In the genomic region with DNA sequence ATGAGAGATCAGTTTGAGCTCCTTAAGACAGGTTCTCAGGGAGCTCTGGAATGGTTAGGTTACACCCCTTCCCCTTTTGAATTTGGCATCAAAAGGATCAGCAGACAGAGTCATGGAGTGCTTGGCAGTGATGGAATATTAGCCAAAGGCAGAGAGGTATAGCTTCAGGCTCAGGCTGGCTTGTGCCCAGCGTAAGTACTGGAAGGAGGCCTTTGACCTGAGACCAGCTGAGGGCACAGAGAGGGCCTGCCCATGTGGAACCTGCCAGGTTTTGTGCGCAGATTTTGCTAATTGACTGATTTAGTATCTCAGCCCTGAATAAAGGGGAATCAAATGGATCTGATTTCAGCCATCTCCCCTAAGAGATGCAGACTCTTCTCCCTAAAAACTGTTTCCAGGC, we compare ENCODE assay signal across 20 cellular contexts.
A peak's percentile ranks its signal among the peaks of the same experiment; 100 is the strongest.
DNase-seq lines count a peak whose midpoint lies in the region; ATAC-seq and TF ChIP-seq lines count a peak whose summit lies in the region.
"Had no signal": no experiment of that assay in that cellular context is flagged by ENCODE, and none has a peak within 500 bp of the region (broad histone marks: within the 10 kb centered on the region; RNA-seq: fewer than 3 reads in every experiment).

No MANE protein-coding gene starts in this region.

- H3K36me3 Mint-ChIP-seq in T-helper 17 cell (ENCODE audit: low read depth) (peaks cover 5% of the 10 kb centered on the region), endothelial cell (ENCODE audit: low read depth, unreplicated experiment) (peaks cover 74% of the 10 kb centered on the region)

- H3K27ac Mint-ChIP-seq in T-helper 17 cell (peak overlapping the region; percentile 92), endothelial cell (ENCODE audit: unreplicated experiment) (peak overlapping the region; percentile 1)

- TF ChIP-seq CTCF in endothelial cell (IDR thresholded peaks at IDR 0.05; ENCODE audit: unreplicated experiment) = no peak

- H3K4me1 Mint-ChIP-seq in T-helper 17 cell = peaks cover 35% of the 10 kb centered on the region
- peaks cover 88% of the 10 kb centered on the region for H3K4me1 Mint-ChIP-seq in endothelial cell (ENCODE audit: unreplicated experiment)

- no peaks in the 10 kb centered on the region for H3K9me3 Mint-ChIP-seq in endothelial cell (ENCODE audit: unreplicated experiment)
- H3K9me3 Mint-ChIP-seq: activated CD8-positive, alpha-beta T cell treated with anti-CD3 and anti-CD28 coated beads for 36 hours had no signal

- peak; percentile 34 for DNase-seq in activated effector memory CD4-positive, alpha-beta T cell treated with anti-CD3 and anti-CD28 coated beads, Interleukin-2, amount 50 U/mL, for 16 hours
- DNase-seq in activated effector memory CD4-positive, alpha-beta T cell treated with Interleukin-2 at 50 U/mL for 16 hours = no peak
- no peak for DNase-seq in T-helper 17 cell
- DNase-seq in endothelial cell (ENCODE audit: low spot score) = no peak
- DNase-seq in pons (ENCODE audit: low spot score) = peak; percentile 22
- DNase-seq in COLO829 (ENCODE audit: low spot score) = no peak
- no peak for DNase-seq in MV-4-11 (lab: John Stamatoyannopoulos, UW)
- DNase-seq in NCI-H2029 (lab: John Stamatoyannopoulos, UW) = no peak
- DNase-seq: 8988T; activated CD8-positive, alpha-beta T cell treated with anti-CD3 and anti-CD28 coated beads for 36 hours; activated gamma-delta T cell treated with Interleukin-2 at 50 U/mL for 16 hours; COR-L47; GF-D8; GM23248; NCI-H1417; NCI-H2081 treated with DMSO at 0.1 percent for 48 hours; NCI-H82; OCI-M1; SHP77 treated with DMSO at 0.1 percent for 48 hours had no signal

- H3K4me3 Mint-ChIP-seq in T-helper 17 cell = no peak overlapping the region
- no peak overlapping the region for H3K4me3 Mint-ChIP-seq in endothelial cell (ENCODE audit: unreplicated experiment)
- H3K4me3 Mint-ChIP-seq: activated CD8-positive, alpha-beta T cell treated with anti-CD3 and anti-CD28 coated beads for 36 hours had no signal

- no peaks in the 10 kb centered on the region for H3K9me3 ChIP-seq in T-helper 17 cell (ENCODE audit: control insufficient read depth, low read length, poor library complexity, severe bottlenecking)

- no peaks in the 10 kb centered on the region for H3K27me3 Mint-ChIP-seq in T-helper 17 cell
- H3K27me3 Mint-ChIP-seq in endothelial cell (ENCODE audit: unreplicated experiment) = peaks cover 30% of the 10 kb centered on the region
- H3K27me3 Mint-ChIP-seq: activated CD8-positive, alpha-beta T cell treated with anti-CD3 and anti-CD28 coated beads for 36 hours had no signal

- no peak for ATAC-seq in T-helper 17 cell
- ATAC-seq: activated CD4-positive, CD25-positive, alpha-beta regulatory T cell treated with anti-CD3 and anti-CD28 coated beads, Interleukin-2, amount 50 U/mL, for 24 hours; activated CD8-positive, alpha-beta T cell treated with anti-CD3 and anti-CD28 coated beads for 36 hours had no signal

Comparison
In these comparisons a context has a peak if more than half of its experiments do, and no peak if none do; other contexts are left out.
1. DNase-seq: peak in activated effector memory CD4-positive, alpha-beta T cell treated with anti-CD3 and anti-CD28 coated beads, Interleukin-2, amount 50 U/mL, for 16 hours (single experiment) and pons (single experiment); none in activated effector memory CD4-positive, alpha-beta T cell treated with Interleukin-2 at 50 U/mL for 16 hours (single experiment), T-helper 17 cell (0 of 3), endothelial cell (single experiment), COLO829 (single experiment), MV-4-11 (single experiment) and NCI-H2029 (single experiment).